16 cellular contexts compared by ENCODE assay signal in the genomic region with DNA sequence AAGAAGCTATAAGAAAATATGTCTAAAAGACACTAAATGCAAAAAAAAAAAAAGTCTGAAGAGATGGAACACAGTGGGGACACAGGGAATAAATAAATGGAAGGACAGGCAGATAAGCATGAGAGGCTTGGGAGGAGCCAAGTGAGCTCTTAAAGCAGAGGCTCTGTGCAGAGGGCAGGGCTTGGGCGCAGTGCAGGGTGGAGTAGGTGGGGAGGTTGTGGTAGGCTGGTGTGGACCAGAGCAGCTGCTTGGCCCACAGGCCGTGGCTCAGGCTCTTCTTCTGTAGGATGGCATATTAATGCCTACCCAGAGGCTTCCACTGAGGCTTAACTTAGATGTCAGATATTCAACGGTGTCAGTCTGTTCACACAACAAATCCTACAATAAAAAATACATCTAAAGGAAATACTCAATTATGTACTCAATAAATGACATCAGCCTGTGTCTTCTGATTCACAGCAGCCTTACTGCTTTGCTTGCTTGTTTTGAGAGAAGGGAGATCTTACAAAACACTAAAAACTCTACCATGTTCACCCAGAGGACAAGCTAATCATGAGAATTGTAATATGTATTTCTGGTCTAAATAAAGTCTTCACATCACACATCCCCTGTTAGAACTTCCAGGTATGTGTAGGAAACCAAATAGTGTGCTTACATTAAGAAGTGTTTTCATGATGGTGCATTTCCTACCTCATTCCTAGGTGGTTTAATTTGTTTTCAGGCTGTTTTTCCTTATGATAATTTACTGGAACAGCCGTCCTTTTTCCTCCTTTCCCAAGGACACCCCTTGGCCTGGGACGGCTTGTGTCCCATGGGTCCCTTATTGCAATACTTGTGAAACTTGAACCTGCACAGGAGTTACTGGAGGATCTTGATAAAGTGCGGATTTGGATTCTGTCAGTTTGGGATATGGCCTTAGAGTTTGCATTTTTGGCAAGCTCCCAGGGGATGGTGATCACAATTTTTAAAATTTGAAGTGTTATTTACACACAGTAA. TPM values are rescaled to one million over a fixed set of nuclear protein-coding genes. Genes with fewer than 3 reads are reported as not detected.
A peak's percentile ranks its signal among the peaks of the same experiment; 100 is the strongest.
DNase-seq lines count a peak whose midpoint lies in the region; ATAC-seq and TF ChIP-seq lines count a peak whose summit lies in the region.
"Had no signal": no experiment of that assay in that cellular context is flagged by ENCODE, and none has a peak within 500 bp of the region (broad histone marks: within the 10 kb centered on the region; RNA-seq: fewer than 3 reads in every experiment).

No MANE protein-coding gene starts in this region.

- no peak for ATAC-seq in CD4-positive, alpha-beta T cell (ENCODE audit: poor library complexity)
- ATAC-seq in T-helper 17 cell, result no peak
- ATAC-seq in left lung, result peak; percentile 64
- ATAC-seq: gastroesophageal sphincter had no signal

- peak; percentile 5 for DNase-seq in AG10803 (ENCODE audit: low read depth)
- DNase-seq in CD4-positive, alpha-beta T cell, result no peak
- DNase-seq in T-helper 17 cell, result no peak
- no peak for DNase-seq in left lung
- DNase-seq in DMS79 (lab: John Stamatoyannopoulos, UW), result no peak
- DNase-seq in SW480 (ENCODE audit: low spot score), result no peak
- no peak for DNase-seq in stimulated activated CD4-positive, alpha-beta T cell treated with anti-CD3 and anti-CD28 coated beads, Interleukin-4, amount 100 ng/mL, for 4 hours
- DNase-seq: activated naive CD8-positive, alpha-beta T cell treated with anti-CD3 and anti-CD28 coated beads, Interleukin-2, amount 10 ng/mL, durations not matched to agents 7 days and 5 days; central memory CD4-positive, alpha-beta T cell; HCEC 1CT; NCI-H1105; NCI-H345; stimulated activated naive CD4-positive, alpha-beta T cell had no signal

- no peaks in the 10 kb centered on the region for H3K27me3 ChIP-seq in CD4-positive, alpha-beta T cell (ENCODE audit: control insufficient read depth, insufficient read depth, low read length)
- no peaks in the 10 kb centered on the region for H3K27me3 ChIP-seq in left lung
- H3K27me3 ChIP-seq: gastroesophageal sphincter had no signal

- no peak overlapping the region for H3K4me3 ChIP-seq in AG10803 (ENCODE audit: low read length)
- no peak overlapping the region for H3K4me3 ChIP-seq in left lung
- H3K4me3 ChIP-seq: gastroesophageal sphincter, skin epidermis had no signal

- no peaks in the 10 kb centered on the region for H3K9me3 Mint-ChIP-seq in CD4-positive, alpha-beta T cell
- H3K9me3 Mint-ChIP-seq: activated naive CD8-positive, alpha-beta T cell treated with anti-CD3 and anti-CD28 coated beads, Interleukin-2, amount 10 ng/mL, durations not matched to agents 7 days and 5 days; CD14-positive monocyte had no signal

- TF ChIP-seq CTCF in AG10803 (conservative IDR thresholded peaks at IDR 0.05; ENCODE audit: low read length), result no peak
- TF ChIP-seq CTCF in CD4-positive, alpha-beta T cell (IDR thresholded peaks at IDR 0.05), result no peak
- no peak for TF ChIP-seq CTCF in left lung (IDR thresholded peaks at IDR 0.05)

- peaks cover 0 to 7% of the 10 kb centered on the region in 2 donors for H3K4me1 ChIP-seq in left lung

- POLR2A ChIA-PET in CD4-positive, alpha-beta T cell (lab: Charles Lee), result no interaction called here

- peaks cover 38% of the 10 kb centered on the region for H3K4me1 Mint-ChIP-seq in CD4-positive, alpha-beta T cell (ENCODE audit: low read depth)
- peaks cover 24% of the 10 kb centered on the region for H3K4me1 Mint-ChIP-seq in T-helper 17 cell

- H3K27me3 Mint-ChIP-seq in CD4-positive, alpha-beta T cell, result no peaks in the 10 kb centered on the region
- H3K27me3 Mint-ChIP-seq in T-helper 17 cell, result no peaks in the 10 kb centered on the region
- H3K27me3 Mint-ChIP-seq: activated naive CD8-positive, alpha-beta T cell treated with anti-CD3 and anti-CD28 coated beads, Interleukin-2, amount 10 ng/mL, durations not matched to agents 7 days and 5 days had no signal

- H3K27ac Mint-ChIP-seq in CD4-positive, alpha-beta T cell, result peak overlapping the region; percentile 43
- peak overlapping the region; percentile 82 for H3K27ac Mint-ChIP-seq in T-helper 17 cell
- H3K27ac Mint-ChIP-seq: activated naive CD8-positive, alpha-beta T cell treated with anti-CD3 and anti-CD28 coated beads, Interleukin-2, amount 10 ng/mL, durations not matched to agents 7 days and 5 days had no signal

- no peak overlapping the region for H3K27ac ChIP-seq in CD4-positive, alpha-beta T cell (ENCODE audit: low read depth, low read length)
- no peak overlapping the region for H3K27ac ChIP-seq in left lung
- H3K27ac ChIP-seq: gastroesophageal sphincter, skin epidermis had no signal

- CTCF ChIA-PET in CD4-positive, alpha-beta T cell (lab: Charles Lee), result interaction anchor here (1.3 kb wide), 1 partner anchor 156 kb away, joined by 3 read pairs; no protein-coding TSS in a partner anchor

- intact Hi-C loops in CD4-positive, alpha-beta T cell (cut with DNase I, micrococcal nuclease), result no loop called here
- intact Hi-C loops in left lung (cut with DNase I), result no loop called here

- H3K36me3 ChIP-seq in left lung, result peaks cover 0 to 14% of the 10 kb centered on the region in 2 donors

- no peak overlapping the region for H3K4me3 Mint-ChIP-seq in CD4-positive, alpha-beta T cell
- H3K4me3 Mint-ChIP-seq in T-helper 17 cell, result no peak overlapping the region
- H3K4me3 Mint-ChIP-seq: activated naive CD8-positive, alpha-beta T cell treated with anti-CD3 and anti-CD28 coated beads, Interleukin-2, amount 10 ng/mL, durations not matched to agents 7 days and 5 days; CD14-positive monocyte had no signal

- no peaks in the 10 kb centered on the region for H3K9me3 ChIP-seq in CD4-positive, alpha-beta T cell (ENCODE audit: control insufficient read depth, low read length)
- H3K9me3 ChIP-seq in T-helper 17 cell (ENCODE audit: control insufficient read depth, low read length, poor library complexity, severe bottlenecking) (no peaks in the 10 kb centered on the region), left lung (no peaks in the 10 kb centered on the region)
- H3K9me3 ChIP-seq: gastroesophageal sphincter had no signal

- H3K36me3 Mint-ChIP-seq in CD4-positive, alpha-beta T cell (ENCODE audit: low read depth), result peaks cover 78% of the 10 kb centered on the region
- H3K36me3 Mint-ChIP-seq in T-helper 17 cell (ENCODE audit: low read depth), result peaks cover 8% of the 10 kb centered on the region

RNA-seq across cellular contexts. Expression of a gene that starts 24.9 kb away (rescaled TPM):
- total RNA-seq in CD4-positive, alpha-beta T cell, result 10 to 100 TPM; 61.2 to 66.1 TPM
- total RNA-seq in T-helper 17 cell, result 10 to 100 TPM; 74.2 to 85.8 TPM
- total RNA-seq in left lung, result 10 to 100 TPM; 31.5 to 33.2 TPM
